In the genomic region with DNA sequence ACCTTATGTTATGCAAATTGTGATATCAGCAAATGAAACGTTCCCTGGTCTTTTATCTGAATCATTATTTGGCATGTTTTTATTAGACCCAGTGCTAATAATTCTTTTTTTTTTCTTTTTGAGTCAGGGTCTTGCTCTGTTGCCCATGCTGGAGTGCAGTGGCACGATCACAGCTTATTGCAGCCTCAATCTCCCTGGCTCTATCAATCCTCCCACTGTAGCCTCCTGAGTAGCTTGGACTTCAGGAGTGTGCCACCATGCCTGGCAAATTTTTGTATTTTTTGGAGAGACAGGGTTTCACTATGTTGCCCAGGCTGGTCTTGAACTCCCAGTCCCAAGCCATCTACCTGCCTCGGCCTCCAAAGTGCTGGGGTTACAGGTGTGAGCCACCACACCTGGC, we compare ENCODE assay signal across 18 cellular contexts.
"Had no signal": no experiment of that assay in that cellular context is flagged by ENCODE, and none has a peak within 500 bp of the region (broad histone marks: within the 10 kb centered on the region; RNA-seq: fewer than 3 reads in every experiment).

No MANE protein-coding gene starts in this region.

- H3K9me3 ChIP-seq: right atrium auricular region, sigmoid colon, uterus had no signal

- H3K4me1 Mint-ChIP-seq: stimulated activated naive CD8-positive, alpha-beta T cell treated with anti-CD3 and anti-CD28 coated beads, Interleukin-15, amount 100 ng/mL, for 72 hours had no signal

- H2AFZ ChIP-seq: hepatocyte had no signal

- H3K27ac ChIP-seq: coronary artery, hepatocyte, right atrium auricular region, sigmoid colon, skin epidermis had no signal

- H3K36me3 ChIP-seq: right atrium auricular region, sigmoid colon, uterus had no signal

- H3K36me3 Mint-ChIP-seq: stimulated activated naive B cell treated with anti-CD40 and anti-IgM and Interleukin-4, amounts not matched to agents 10 μg/mL and 1 μg/mL and 100 μg/mL, for 72 hours had no signal

- H3K4me3 ChIP-seq: coronary artery, hepatocyte, right atrium auricular region, sigmoid colon, skin epidermis, uterus had no signal

- H3K27me3 Mint-ChIP-seq: stimulated activated naive B cell treated with anti-CD40 and anti-IgM and Interleukin-4, amounts not matched to agents 10 μg/mL and 1 μg/mL and 100 μg/mL, for 72 hours; stimulated activated naive CD8-positive, alpha-beta T cell treated with anti-CD3 and anti-CD28 coated beads, Interleukin-15, amount 100 ng/mL, for 72 hours; type B pancreatic cell had no signal

- H3K27me3 ChIP-seq: hepatocyte, right atrium auricular region, sigmoid colon, uterus had no signal

- DNase-seq: effector CD4-positive, alpha-beta T cell; foreskin melanocyte; head of caudate nucleus; kidney glomerular epithelial cell; midbrain; posterior cingulate gyrus; sigmoid colon; stimulated activated CD4-positive, alpha-beta T cell treated with anti-CD3 and anti-CD28 coated beads, Interleukin-2, amount 100 ng/mL, for 24 hours; stimulated activated CD4-positive, alpha-beta T cell treated with anti-CD3 and anti-CD28 coated beads, Interleukin-4, amount 100 ng/mL, for 4 hours; stimulated activated naive B cell treated with anti-CD40 and anti-IgM and Interleukin-4, amounts not matched to agents 10 μg/mL and 1 μg/mL and 100 μg/mL, for 72 hours; stimulated activated naive CD8-positive, alpha-beta T cell treated with anti-CD3 and anti-CD28 coated beads, Interleukin-15, amount 100 ng/mL, for 72 hours; substantia nigra; uterus had no signal

- H3K27ac Mint-ChIP-seq: stimulated activated naive B cell treated with anti-CD40 and anti-IgM and Interleukin-4, amounts not matched to agents 10 μg/mL and 1 μg/mL and 100 μg/mL, for 72 hours; stimulated activated naive CD8-positive, alpha-beta T cell treated with anti-CD3 and anti-CD28 coated beads, Interleukin-15, amount 100 ng/mL, for 72 hours; type B pancreatic cell had no signal

- H3K4me3 Mint-ChIP-seq: stimulated activated naive B cell treated with anti-CD40 and anti-IgM and Interleukin-4, amounts not matched to agents 10 μg/mL and 1 μg/mL and 100 μg/mL, for 72 hours; stimulated activated naive CD8-positive, alpha-beta T cell treated with anti-CD3 and anti-CD28 coated beads, Interleukin-15, amount 100 ng/mL, for 72 hours; type B pancreatic cell had no signal

- H3K9me3 Mint-ChIP-seq: stimulated activated naive B cell treated with anti-CD40 and anti-IgM and Interleukin-4, amounts not matched to agents 10 μg/mL and 1 μg/mL and 100 μg/mL, for 72 hours; stimulated activated naive CD8-positive, alpha-beta T cell treated with anti-CD3 and anti-CD28 coated beads, Interleukin-15, amount 100 ng/mL, for 72 hours had no signal
